21 cellular contexts compared by ENCODE assay signal in the genomic region with DNA sequence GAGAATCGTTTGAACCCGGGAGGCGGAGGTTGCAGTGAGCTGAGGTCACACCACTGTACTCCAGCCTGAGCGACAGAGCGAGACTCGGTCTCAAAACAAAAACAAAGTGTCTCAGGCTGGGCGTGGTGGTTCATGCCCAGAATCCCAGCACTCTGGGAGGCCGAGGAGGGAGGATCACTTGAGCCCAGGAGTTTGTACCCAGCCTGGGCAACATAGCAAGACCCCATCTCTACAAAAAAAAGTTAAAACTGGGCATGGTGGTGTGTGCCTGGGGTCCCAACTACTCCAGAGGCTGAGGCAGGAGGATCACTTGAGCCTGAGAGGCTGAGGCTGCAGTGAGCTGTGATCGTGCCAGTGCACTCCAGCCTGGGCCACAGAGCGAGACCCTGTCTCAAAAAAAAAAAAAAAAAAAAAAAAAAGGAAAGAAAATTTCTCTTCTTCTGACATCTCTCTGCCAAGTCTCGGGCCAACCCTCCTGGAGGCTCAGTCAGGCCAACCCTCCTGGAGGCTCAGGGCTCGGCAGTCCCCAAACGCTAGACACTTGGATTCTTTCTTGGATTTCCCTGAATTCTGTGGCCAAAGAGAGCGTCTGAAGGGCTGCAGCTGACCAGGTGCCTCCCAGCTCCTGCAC. TPM values are rescaled to one million over a fixed set of nuclear protein-coding genes. Genes with fewer than 3 reads are reported as not detected.
DNase-seq lines count a peak whose midpoint lies in the region; ATAC-seq and TF ChIP-seq lines count a peak whose summit lies in the region.
"Had no signal": no experiment of that assay in that cellular context is flagged by ENCODE, and none has a peak within 500 bp of the region (broad histone marks: within the 10 kb centered on the region; RNA-seq: fewer than 3 reads in every experiment).

No MANE protein-coding gene starts in this region.

- H3K4me1 Mint-ChIP-seq in osteocyte (ENCODE audit: unreplicated experiment), result peaks cover 28% of the 10 kb centered on the region

- DNase-seq in osteocyte (ENCODE audit: extremely low spot score, unreplicated experiment) (no peak), NCI-H1092 treated with DMSO at 0.1 percent for 48 hours (lab: John Stamatoyannopoulos, UW) (no peak), SKM-1 (lab: John Stamatoyannopoulos, UW; ENCODE audit: unreplicated experiment) (no peak), 8988T (no peak)
- DNase-seq: activated CD8-positive, alpha-beta memory T cell treated with anti-CD3 and anti-CD28 coated beads, Interleukin-2, amount 10 ng/mL, durations not matched to agents 7 days and 5 days; activated naive CD8-positive, alpha-beta T cell treated with anti-CD3 and anti-CD28 coated beads, Interleukin-2, amount 10 ng/mL, durations not matched to agents 7 days and 5 days; CD4-positive, CD25-positive, alpha-beta regulatory T cell; esophagus squamous epithelium; GF-D8; KG1; NCI-H1694 treated with DMSO at 0.1 percent for 48 hours; NCI-H69; right cardiac atrium; stimulated activated CD4-positive, alpha-beta T cell treated with anti-CD3 and anti-CD28 coated beads, Interleukin-4, amount 100 ng/mL, for 24 hours; stimulated activated naive CD8-positive, alpha-beta T cell treated with anti-CD3 and anti-CD28 coated beads, Interleukin-15, Interleukin-2, amounts not matched to agents 100 U/mL and 50 U/mL, for 24 hours had no signal

- no peaks in the 10 kb centered on the region for H3K27me3 ChIP-seq in duodenal mucosa (ENCODE audit: control insufficient read depth in 1 of 2, insufficient read depth in 2 of 2, low read length in 2 of 2)
- H3K27me3 ChIP-seq: colonic mucosa, esophagus squamous epithelium had no signal

- peak overlapping the region; percentile 25; the same call in 1 of the 2 replicates for H3K9ac ChIP-seq in ES-I3 (ENCODE audit: low read depth, low read length)
- H3K9ac ChIP-seq in duodenal mucosa (ENCODE audit: low read depth in 1 of 2, low read length in 2 of 2), result peak overlapping the region in 1 of 2 donors; percentile 18

- no peaks in the 10 kb centered on the region for H3K36me3 ChIP-seq in ES-I3 (ENCODE audit: insufficient read depth, low read length)
- no peaks in the 10 kb centered on the region for H3K36me3 ChIP-seq in KOPT-K1 (ENCODE audit: insufficient read depth, low read length)
- H3K36me3 ChIP-seq in duodenal mucosa (ENCODE audit: control insufficient read depth in 1 of 2, insufficient read depth in 2 of 2, low read length in 2 of 2), result no peaks in the 10 kb centered on the region
- H3K36me3 ChIP-seq: colonic mucosa had no signal

- peak overlapping the region; percentile 58 for H3K27ac ChIP-seq in KOPT-K1 (ENCODE audit: low read depth, low read length, poor library complexity, severe bottlenecking)
- H3K27ac ChIP-seq in duodenal mucosa (ENCODE audit: low read depth, low read length), result no peak overlapping the region
- H3K27ac ChIP-seq: colonic mucosa, esophagus squamous epithelium had no signal

- peak overlapping the region; percentile 28 to 43 for H3K4me3 ChIP-seq in duodenal mucosa (ENCODE audit: low read depth in 1 of 2, low read length in 2 of 2)

- H3K36me3 Mint-ChIP-seq in osteocyte (ENCODE audit: unreplicated experiment), result no peaks in the 10 kb centered on the region
- H3K36me3 Mint-ChIP-seq: activated CD8-positive, alpha-beta memory T cell treated with anti-CD3 and anti-CD28 coated beads, Interleukin-2, amount 10 ng/mL, durations not matched to agents 7 days and 5 days; activated naive CD8-positive, alpha-beta T cell treated with anti-CD3 and anti-CD28 coated beads, Interleukin-2, amount 10 ng/mL, durations not matched to agents 7 days and 5 days; CD4-positive, CD25-positive, alpha-beta regulatory T cell had no signal

- H3K4me3 Mint-ChIP-seq in osteocyte (ENCODE audit: unreplicated experiment), result no peak overlapping the region
- H3K4me3 Mint-ChIP-seq: activated CD8-positive, alpha-beta memory T cell treated with anti-CD3 and anti-CD28 coated beads, Interleukin-2, amount 10 ng/mL, durations not matched to agents 7 days and 5 days had no signal

- no peak for ATAC-seq in HG02870 (IDR thresholded peaks at IDR 0.05; ENCODE audit: unreplicated experiment)
- ATAC-seq: activated CD8-positive, alpha-beta memory T cell treated with anti-CD3 and anti-CD28 coated beads, Interleukin-2, amount 10 ng/mL, durations not matched to agents 7 days and 5 days; right cardiac atrium; Right ventricle myocardium inferior; stimulated activated naive CD8-positive, alpha-beta T cell treated with anti-CD3 and anti-CD28 coated beads, Interleukin-15, Interleukin-2, amounts not matched to agents 100 U/mL and 50 U/mL, for 24 hours had no signal

- peaks cover 29% of the 10 kb centered on the region; the same call in 1 of the 2 replicates for H3K4me1 ChIP-seq in ES-I3 (ENCODE audit: insufficient read depth, low read length)
- peaks cover 13 to 25% of the 10 kb centered on the region in 2 donors for H3K4me1 ChIP-seq in duodenal mucosa (ENCODE audit: control insufficient read depth in 1 of 2, insufficient read depth in 2 of 2, low read length in 2 of 2)

- H3K9me3 ChIP-seq in ES-I3 (ENCODE audit: control insufficient read depth, insufficient read depth, low read length), result no peaks in the 10 kb centered on the region
- H3K9me3 ChIP-seq in KOPT-K1 (ENCODE audit: insufficient read depth, low read length, poor library complexity, severe bottlenecking), result no peaks in the 10 kb centered on the region
- no peaks in the 10 kb centered on the region for H3K9me3 ChIP-seq in duodenal mucosa (ENCODE audit: control insufficient read depth in 1 of 2, low read length in 2 of 2)
- H3K9me3 ChIP-seq: colonic mucosa, esophagus squamous epithelium had no signal

- peak overlapping the region; percentile 75 for H3K27ac Mint-ChIP-seq in osteocyte (ENCODE audit: unreplicated experiment)
- H3K27ac Mint-ChIP-seq: activated CD8-positive, alpha-beta memory T cell treated with anti-CD3 and anti-CD28 coated beads, Interleukin-2, amount 10 ng/mL, durations not matched to agents 7 days and 5 days; activated naive CD8-positive, alpha-beta T cell treated with anti-CD3 and anti-CD28 coated beads, Interleukin-2, amount 10 ng/mL, durations not matched to agents 7 days and 5 days had no signal

- H3K27me3 Mint-ChIP-seq in osteocyte (ENCODE audit: unreplicated experiment), result no peaks in the 10 kb centered on the region
- H3K27me3 Mint-ChIP-seq: activated CD8-positive, alpha-beta memory T cell treated with anti-CD3 and anti-CD28 coated beads, Interleukin-2, amount 10 ng/mL, durations not matched to agents 7 days and 5 days; activated naive CD8-positive, alpha-beta T cell treated with anti-CD3 and anti-CD28 coated beads, Interleukin-2, amount 10 ng/mL, durations not matched to agents 7 days and 5 days; CD4-positive, CD25-positive, alpha-beta regulatory T cell had no signal

- no peaks in the 10 kb centered on the region for H3K9me3 Mint-ChIP-seq in osteocyte (ENCODE audit: unreplicated experiment)
- H3K9me3 Mint-ChIP-seq: activated naive CD8-positive, alpha-beta T cell treated with anti-CD3 and anti-CD28 coated beads, Interleukin-2, amount 10 ng/mL, durations not matched to agents 7 days and 5 days; CD4-positive, CD25-positive, alpha-beta regulatory T cell had no signal

- TF ChIP-seq CTCF in osteocyte (IDR thresholded peaks at IDR 0.05), result no peak

RNA-seq across cellular contexts. Expression of a gene that starts 26.3 kb away (rescaled TPM):
- total RNA-seq in osteocyte, result 16.8 and 17.0 TPM in 2 replicates

RNA-seq across cellular contexts. Expression of a gene that starts 32.0 kb away (rescaled TPM):
- 60.2 and 61.2 TPM in 2 replicates for total RNA-seq in osteocyte

RNA-seq across cellular contexts. Expression of a gene that starts 35.0 kb away (rescaled TPM):
- total RNA-seq in osteocyte, result 0.47 and 1.7 TPM in 2 replicates
- total RNA-seq: right cardiac atrium, Right ventricle myocardium inferior had no signal

RNA-seq across cellular contexts. Expression of a gene that starts 39.1 kb away (rescaled TPM):
- 61.1 and 63.5 TPM in 2 replicates for total RNA-seq in osteocyte

RNA-seq across cellular contexts. Expression of a gene that starts 48.1 kb away (rescaled TPM):
- 0.46 TPM in 1 of 2 replicates, not detected in the other for total RNA-seq in osteocyte
- total RNA-seq: activated CD8-positive, alpha-beta memory T cell treated with anti-CD3 and anti-CD28 coated beads, Interleukin-2, amount 10 ng/mL, durations not matched to agents 7 days and 5 days; activated naive CD8-positive, alpha-beta T cell treated with anti-CD3 and anti-CD28 coated beads, Interleukin-2, amount 10 ng/mL, durations not matched to agents 7 days and 5 days; CD4-positive, CD25-positive, alpha-beta regulatory T cell; colonic mucosa; esophagus squamous epithelium had no signal
